In genomic region chr2:110695146-110695898, GRCh38 we compare ENCODE assay signal across 10 cellular contexts. TPM values are rescaled to one million over a fixed set of nuclear protein-coding genes. Genes with fewer than 3 reads are reported as not detected.
"Had no signal": no experiment of that assay in that cellular context is flagged by ENCODE, and none has a peak within 500 bp of the region (broad histone marks: within the 10 kb centered on the region; RNA-seq: fewer than 3 reads in every experiment).

No MANE protein-coding gene starts in this region.

RNA-seq across cellular contexts. Expression of gene ACOXL, which starts 37.1 kb away (rescaled TPM):
- total RNA-seq: activated naive CD8-positive, alpha-beta T cell treated with anti-CD3 and anti-CD28 coated beads, Interleukin-2, amount 10 ng/mL, durations not matched to agents 7 days and 5 days; breast epithelium; chondrocyte; dermis microvascular lymphatic vessel endothelial cell; left lobe of liver; lung microvascular endothelial cell; skeletal muscle tissue; subcutaneous adipose tissue had no signal
- polyA plus RNA-seq: esophagus; naive thymus-derived CD4-positive, alpha-beta T cell had no signal
